In the genomic region with DNA sequence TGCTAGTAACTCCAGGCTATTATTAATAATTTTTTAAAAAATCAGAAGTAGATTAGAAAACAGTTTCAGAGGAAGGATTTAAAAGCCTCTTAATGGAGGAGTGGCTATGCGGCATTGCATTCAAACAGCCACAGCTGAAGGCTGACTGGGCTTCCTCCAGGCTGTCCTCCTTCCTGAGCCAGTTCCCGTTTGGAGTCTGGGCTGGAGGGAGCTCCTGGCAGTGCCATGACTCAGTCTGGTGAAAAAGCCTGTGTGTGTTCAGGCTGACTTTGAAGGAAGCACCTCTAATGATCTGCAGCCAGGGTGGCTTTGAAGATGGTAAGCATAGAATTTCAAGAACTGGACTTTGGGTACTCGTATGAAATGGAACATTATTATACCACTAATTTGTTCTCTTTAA, we compare ENCODE assay signal across 29 cellular contexts.
"Had no signal": no experiment of that assay in that cellular context is flagged by ENCODE, and none has a peak within 500 bp of the region (broad histone marks: within the 10 kb centered on the region; RNA-seq: fewer than 3 reads in every experiment).

No MANE protein-coding gene starts in this region.

- DNase-seq: colonic mucosa; cortex of kidney; dermis blood vessel endothelial cell; dorsolateral prefrontal cortex; effector CD4-positive, alpha-beta T cell; effector CD8-positive, alpha-beta T cell; effector memory CD4-positive, alpha-beta T cell; effector memory CD8-positive, alpha-beta T cell; endodermal cell; erythroblast; esophagus squamous epithelium; foreskin fibroblast; foreskin keratinocyte; foreskin melanocyte; gastrocnemius medialis; glutamatergic neuron; head of caudate nucleus; heart left ventricle; heart right ventricle had no signal

- H3K27me3 Mint-ChIP-seq: dendritic cell treated with granulocyte-macrophage colony-stimulating factor and Interleukin-4, amounts not matched to agents 40 ng/mL and 50 ng/mL, for 4 days; effector memory CD8-positive, alpha-beta T cell had no signal

- H3K36me3 ChIP-seq: colonic mucosa, esophagus muscularis mucosa, esophagus squamous epithelium, gastrocnemius medialis, gastroesophageal sphincter, heart left ventricle, heart right ventricle had no signal

- ATAC-seq: effector memory CD8-positive, alpha-beta T cell; esophagus mucosa; foreskin keratinocyte; gastrocnemius medialis; gastroesophageal sphincter; heart left ventricle; heart right ventricle had no signal

- H3K27ac Mint-ChIP-seq: dendritic cell treated with granulocyte-macrophage colony-stimulating factor and Interleukin-4, amounts not matched to agents 40 ng/mL and 50 ng/mL, for 4 days; effector memory CD8-positive, alpha-beta T cell; endodermal cell had no signal

- H3K9me3 ChIP-seq: colonic mucosa, esophagus muscularis mucosa, esophagus squamous epithelium, gastrocnemius medialis, gastroesophageal sphincter, heart left ventricle, heart right ventricle had no signal

- H3K9me3 Mint-ChIP-seq: dendritic cell treated with granulocyte-macrophage colony-stimulating factor and Interleukin-4, amounts not matched to agents 40 ng/mL and 50 ng/mL, for 4 days; endodermal cell had no signal

- H3K27me3 ChIP-seq: colonic mucosa, dorsolateral prefrontal cortex, esophagus muscularis mucosa, esophagus squamous epithelium, foreskin keratinocyte, gastrocnemius medialis had no signal

- H3K4me1 ChIP-seq: colonic mucosa, esophagus muscularis mucosa, esophagus squamous epithelium, foreskin keratinocyte, gastrocnemius medialis, gastroesophageal sphincter, heart left ventricle, heart right ventricle had no signal

- H3K4me3 Mint-ChIP-seq: dendritic cell treated with granulocyte-macrophage colony-stimulating factor and Interleukin-4, amounts not matched to agents 40 ng/mL and 50 ng/mL, for 4 days; effector memory CD8-positive, alpha-beta T cell; endodermal cell had no signal

- H3K4me3 ChIP-seq: colonic mucosa, coronary artery, dorsolateral prefrontal cortex, esophagus muscularis mucosa, esophagus squamous epithelium, gastrocnemius medialis, gastroesophageal sphincter, heart left ventricle, heart right ventricle had no signal

- FAIRE-seq: colon, endometrium, endothelial cell of umbilical vein, frontal cortex had no signal

- H3K27ac ChIP-seq: colonic mucosa, coronary artery, dorsolateral prefrontal cortex, epithelial cell of prostate, esophagus muscularis mucosa, esophagus squamous epithelium, foreskin keratinocyte, gastrocnemius medialis, gastroesophageal sphincter, heart left ventricle, heart right ventricle had no signal
